In the genomic region with DNA sequence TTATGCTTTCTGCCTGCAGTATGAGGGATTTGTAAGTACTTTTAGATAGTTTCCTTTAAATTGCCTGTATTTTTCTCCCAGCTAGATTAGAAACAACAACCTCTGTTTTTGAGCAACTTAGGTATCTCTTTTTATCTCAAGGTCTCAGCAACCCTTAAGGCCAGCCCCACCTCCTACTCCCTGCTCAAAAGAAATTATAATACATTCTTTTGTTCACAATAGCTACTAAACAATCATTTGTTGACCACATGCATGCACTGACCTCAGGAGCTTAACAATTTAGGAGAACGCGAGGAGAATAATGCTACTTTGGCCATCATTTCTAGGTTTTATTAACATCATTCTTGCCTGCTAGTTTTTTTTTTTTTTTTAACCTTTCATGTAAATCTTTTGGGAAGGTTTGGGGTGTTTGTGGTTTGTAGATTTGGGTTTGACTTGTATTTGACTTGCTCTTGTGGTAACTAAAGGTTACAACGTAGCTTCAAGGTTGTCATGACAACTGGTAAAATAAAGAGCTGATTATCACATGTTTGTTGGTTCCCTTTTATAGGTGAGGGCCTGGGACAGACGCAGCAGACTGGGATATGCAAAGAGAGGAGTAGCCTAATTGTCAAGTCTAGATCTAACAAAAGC, we compare ENCODE assay signal across 10 cellular contexts. TPM values are rescaled to one million over a fixed set of nuclear protein-coding genes. Genes with fewer than 3 reads are reported as not detected.
A peak's percentile ranks its signal among the peaks of the same experiment; 100 is the strongest.
DNase-seq lines count a peak whose midpoint lies in the region; ATAC-seq and TF ChIP-seq lines count a peak whose summit lies in the region.
"Had no signal": no experiment of that assay in that cellular context is flagged by ENCODE, and none has a peak within 500 bp of the region (broad histone marks: within the 10 kb centered on the region; RNA-seq: fewer than 3 reads in every experiment).

No MANE protein-coding gene starts in this region.

- peak; percentile 8 for DNase-seq in activated naive CD4-positive, alpha-beta T cell treated with Interleukin-2 at 50 U/mL for 16 hours
- no peak for DNase-seq in activated naive CD4-positive, alpha-beta T cell (lab: John Stamatoyannopoulos, UW)
- DNase-seq in WTC11 (ENCODE audit: low spot score) (no peak), mesenteric fat pad (ENCODE audit: low spot score) (no peak), upper lobe of right lung (no peak), NCI-H526 (lab: John Stamatoyannopoulos, UW) (no peak)
- peak in 4 of 6 experiments; percentile 1 to 45 (median 23) for DNase-seq in stimulated activated naive CD4-positive, alpha-beta T cell (lab: John Stamatoyannopoulos, UW)
- DNase-seq: NCI-H69 had no signal

- POLR2A ChIA-PET in WTC11 (lab: Charles Lee) = no interaction called here

- H3K4me1 Mint-ChIP-seq in WTC11 = peaks cover 33% of the 10 kb centered on the region

- H3K27me3 Mint-ChIP-seq in WTC11 (ENCODE audit: low read depth) = no peaks in the 10 kb centered on the region

- CTCF ChIA-PET in WTC11 (lab: Charles Lee) = no interaction called here

- no peak overlapping the region for H3K27ac ChIP-seq in upper lobe of right lung
- H3K27ac ChIP-seq: BLaER1 had no signal

- H3K27ac Mint-ChIP-seq in WTC11 = peak overlapping the region; percentile 76

- no peak overlapping the region for H3K4me3 Mint-ChIP-seq in WTC11

- intact Hi-C loops in upper lobe of right lung (cut with DNase I) = no loop called here

- H3K4me1 ChIP-seq in upper lobe of right lung = no peaks in the 10 kb centered on the region
- H3K4me1 ChIP-seq: BLaER1 had no signal

- no peaks in the 10 kb centered on the region for H3K36me3 ChIP-seq in upper lobe of right lung
- H3K36me3 ChIP-seq: BLaER1 had no signal

- no peaks in the 10 kb centered on the region for H3K36me3 Mint-ChIP-seq in WTC11

- H3K9me3 Mint-ChIP-seq in WTC11 = no peaks in the 10 kb centered on the region

- ATAC-seq in HG03175 (IDR thresholded peaks at IDR 0.05; ENCODE audit: unreplicated experiment) = peak; percentile 58
- peak; percentile 23; the same call in 1 of the 2 replicates for ATAC-seq in WTC11
- no peak for ATAC-seq in upper lobe of right lung

- TF ChIP-seq CTCF in WTC11 (IDR thresholded peaks at IDR 0.05) (no peak), upper lobe of right lung (IDR thresholded peaks at IDR 0.05) (no peak)

- no peaks in the 10 kb centered on the region for H3K27me3 ChIP-seq in upper lobe of right lung

- no peak overlapping the region for H3K4me3 ChIP-seq in upper lobe of right lung
- H3K4me3 ChIP-seq: BLaER1 had no signal

- H3K9me3 ChIP-seq in upper lobe of right lung = no peaks in the 10 kb centered on the region
- H3K9me3 ChIP-seq: BLaER1 had no signal

TF ChIP-seq in WTC11, 78 proteins besides CTCF, POLR2A, EP300 and RAD21:
- TF ChIP-seq, protein P1, sequence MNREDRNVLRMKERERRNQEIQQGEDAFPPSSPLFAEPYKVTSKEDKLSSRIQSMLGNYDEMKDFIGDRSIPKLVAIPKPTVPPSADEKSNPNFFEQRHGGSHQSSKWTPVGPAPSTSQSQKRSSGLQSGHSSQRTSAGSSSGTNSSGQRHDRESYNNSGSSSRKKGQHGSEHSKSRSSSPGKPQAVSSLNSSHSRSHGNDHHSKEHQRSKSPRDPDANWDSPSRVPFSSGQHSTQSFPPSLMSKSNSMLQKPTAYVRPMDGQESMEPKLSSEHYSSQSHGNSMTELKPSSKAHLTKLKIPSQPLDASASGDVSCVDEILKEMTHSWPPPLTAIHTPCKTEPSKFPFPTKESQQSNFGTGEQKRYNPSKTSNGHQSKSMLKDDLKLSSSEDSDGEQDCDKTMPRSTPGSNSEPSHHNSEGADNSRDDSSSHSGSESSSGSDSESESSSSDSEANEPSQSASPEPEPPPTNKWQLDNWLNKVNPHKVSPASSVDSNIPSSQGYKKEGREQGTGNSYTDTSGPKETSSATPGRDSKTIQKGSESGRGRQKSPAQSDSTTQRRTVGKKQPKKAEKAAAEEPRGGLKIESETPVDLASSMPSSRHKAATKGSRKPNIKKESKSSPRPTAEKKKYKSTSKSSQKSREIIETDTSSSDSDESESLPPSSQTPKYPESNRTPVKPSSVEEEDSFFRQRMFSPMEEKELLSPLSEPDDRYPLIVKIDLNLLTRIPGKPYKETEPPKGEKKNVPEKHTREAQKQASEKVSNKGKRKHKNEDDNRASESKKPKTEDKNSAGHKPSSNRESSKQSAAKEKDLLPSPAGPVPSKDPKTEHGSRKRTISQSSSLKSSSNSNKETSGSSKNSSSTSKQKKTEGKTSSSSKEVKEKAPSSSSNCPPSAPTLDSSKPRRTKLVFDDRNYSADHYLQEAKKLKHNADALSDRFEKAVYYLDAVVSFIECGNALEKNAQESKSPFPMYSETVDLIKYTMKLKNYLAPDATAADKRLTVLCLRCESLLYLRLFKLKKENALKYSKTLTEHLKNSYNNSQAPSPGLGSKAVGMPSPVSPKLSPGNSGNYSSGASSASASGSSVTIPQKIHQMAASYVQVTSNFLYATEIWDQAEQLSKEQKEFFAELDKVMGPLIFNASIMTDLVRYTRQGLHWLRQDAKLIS (CRISPR knock-in tag; IDR thresholded peaks at IDR 0.05; ENCODE audit: borderline replicate concordance) = no peak
- TF ChIP-seq ESRRA (CRISPR knock-in tag; IDR thresholded peaks at IDR 0.05; ENCODE audit: borderline replicate concordance) = no peak
- no peak for TF ChIP-seq TEAD4 (CRISPR knock-in tag; IDR thresholded peaks at IDR 0.05)
- TF ChIP-seq, protein P2, sequence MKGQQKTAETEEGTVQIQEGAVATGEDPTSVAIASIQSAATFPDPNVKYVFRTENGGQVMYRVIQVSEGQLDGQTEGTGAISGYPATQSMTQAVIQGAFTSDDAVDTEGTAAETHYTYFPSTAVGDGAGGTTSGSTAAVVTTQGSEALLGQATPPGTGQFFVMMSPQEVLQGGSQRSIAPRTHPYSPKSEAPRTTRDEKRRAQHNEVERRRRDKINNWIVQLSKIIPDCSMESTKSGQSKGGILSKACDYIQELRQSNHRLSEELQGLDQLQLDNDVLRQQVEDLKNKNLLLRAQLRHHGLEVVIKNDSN (CRISPR knock-in tag; IDR thresholded peaks at IDR 0.05) = no peak
- TF ChIP-seq NR2C2 (CRISPR knock-in tag; IDR thresholded peaks at IDR 0.05) = no peak
- no peak for TF ChIP-seq ZNF423 (CRISPR knock-in tag; IDR thresholded peaks at IDR 0.05)
- TF ChIP-seq MXD4 (CRISPR knock-in tag; IDR thresholded peaks at IDR 0.05; ENCODE audit: borderline replicate concordance) = no peak
- TF ChIP-seq, protein P3, sequence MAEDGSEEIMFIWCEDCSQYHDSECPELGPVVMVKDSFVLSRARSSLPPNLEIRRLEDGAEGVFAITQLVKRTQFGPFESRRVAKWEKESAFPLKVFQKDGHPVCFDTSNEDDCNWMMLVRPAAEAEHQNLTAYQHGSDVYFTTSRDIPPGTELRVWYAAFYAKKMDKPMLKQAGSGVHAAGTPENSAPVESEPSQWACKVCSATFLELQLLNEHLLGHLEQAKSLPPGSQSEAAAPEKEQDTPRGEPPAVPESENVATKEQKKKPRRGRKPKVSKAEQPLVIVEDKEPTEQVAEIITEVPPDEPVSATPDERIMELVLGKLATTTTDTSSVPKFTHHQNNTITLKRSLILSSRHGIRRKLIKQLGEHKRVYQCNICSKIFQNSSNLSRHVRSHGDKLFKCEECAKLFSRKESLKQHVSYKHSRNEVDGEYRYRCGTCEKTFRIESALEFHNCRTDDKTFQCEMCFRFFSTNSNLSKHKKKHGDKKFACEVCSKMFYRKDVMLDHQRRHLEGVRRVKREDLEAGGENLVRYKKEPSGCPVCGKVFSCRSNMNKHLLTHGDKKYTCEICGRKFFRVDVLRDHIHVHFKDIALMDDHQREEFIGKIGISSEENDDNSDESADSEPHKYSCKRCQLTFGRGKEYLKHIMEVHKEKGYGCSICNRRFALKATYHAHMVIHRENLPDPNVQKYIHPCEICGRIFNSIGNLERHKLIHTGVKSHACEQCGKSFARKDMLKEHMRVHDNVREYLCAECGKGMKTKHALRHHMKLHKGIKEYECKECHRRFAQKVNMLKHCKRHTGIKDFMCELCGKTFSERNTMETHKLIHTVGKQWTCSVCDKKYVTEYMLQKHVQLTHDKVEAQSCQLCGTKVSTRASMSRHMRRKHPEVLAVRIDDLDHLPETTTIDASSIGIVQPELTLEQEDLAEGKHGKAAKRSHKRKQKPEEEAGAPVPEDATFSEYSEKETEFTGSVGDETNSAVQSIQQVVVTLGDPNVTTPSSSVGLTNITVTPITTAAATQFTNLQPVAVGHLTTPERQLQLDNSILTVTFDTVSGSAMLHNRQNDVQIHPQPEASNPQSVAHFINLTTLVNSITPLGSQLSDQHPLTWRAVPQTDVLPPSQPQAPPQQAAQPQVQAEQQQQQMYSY (CRISPR knock-in tag; IDR thresholded peaks at IDR 0.05) = no peak
- no peak for TF ChIP-seq SP1 (CRISPR knock-in tag; conservative IDR thresholded peaks at IDR 0.05)
- TF ChIP-seq NR3C1 (CRISPR knock-in tag; conservative IDR thresholded peaks at IDR 0.05; ENCODE audit: low read depth) = no peak
- TF ChIP-seq ZBTB21 (CRISPR knock-in tag; IDR thresholded peaks at IDR 0.05; ENCODE audit: borderline replicate concordance) = no peak

RNA-seq across cellular contexts. Expression of gene PABIR2, which starts 6.7 kb away (rescaled TPM):
- total RNA-seq in WTC11 (2021) = 34.0 to 34.3 TPM (median 34.0 TPM) in 3 replicates
- total RNA-seq in mesenteric fat pad = 13.5 TPM
- 20.6 TPM for total RNA-seq in upper lobe of right lung

Comparison
In these comparisons a context has a peak if more than half of its experiments do, and no peak if none do; other contexts are left out.
1. DNase-seq: peak in activated naive CD4-positive, alpha-beta T cell treated with Interleukin-2 at 50 U/mL for 16 hours (single experiment) and stimulated activated naive CD4-positive, alpha-beta T cell (4 of 6); none in activated naive CD4-positive, alpha-beta T cell (0 of 4), WTC11 (single experiment), mesenteric fat pad (single experiment), upper lobe of right lung (single experiment) and NCI-H526 (0 of 2).